ENCODE assay signal across 22 cellular contexts in the genomic region with DNA sequence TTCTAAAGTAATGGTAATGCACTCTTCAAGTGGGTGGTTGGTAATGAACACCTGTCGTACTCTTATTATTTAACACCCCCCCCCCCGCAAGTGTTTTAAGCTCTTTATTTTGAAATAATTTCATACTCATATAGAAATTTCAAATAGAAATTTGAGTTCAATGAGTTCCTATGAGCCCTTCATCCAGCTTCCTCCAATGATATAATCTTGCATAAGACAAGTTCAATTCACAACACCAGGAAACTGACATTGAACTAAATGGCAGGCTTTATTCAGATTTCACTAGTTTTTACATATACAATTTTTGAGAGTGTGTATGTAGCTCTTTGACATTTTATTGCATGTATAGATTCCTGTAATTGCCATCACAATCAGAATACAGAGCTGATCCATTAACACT. TPM values are rescaled to one million over a fixed set of nuclear protein-coding genes. Genes with fewer than 3 reads are reported as not detected.
"Had no signal": no experiment of that assay in that cellular context is flagged by ENCODE, and none has a peak within 500 bp of the region (broad histone marks: within the 10 kb centered on the region; RNA-seq: fewer than 3 reads in every experiment).

No MANE protein-coding gene starts in this region.

- H3K36me3 Mint-ChIP-seq: mesothelial cell of epicardium; naive B cell; naive thymus-derived CD8-positive, alpha-beta T cell had no signal

- H3K4me3 Mint-ChIP-seq: dendritic cell treated with granulocyte-macrophage colony-stimulating factor and Interleukin-4, amounts not matched to agents 40 ng/mL and 50 ng/mL, for 4 days; effector memory CD8-positive, alpha-beta T cell; endodermal cell; mesothelial cell of epicardium; naive thymus-derived CD8-positive, alpha-beta T cell had no signal

- ATAC-seq: effector memory CD8-positive, alpha-beta T cell; gastrocnemius medialis; heart right ventricle; left cardiac atrium; left lung; left ventricle myocardium superior; lower lobe of right lung; mucosa of descending colon; naive thymus-derived CD8-positive, alpha-beta T cell had no signal

- H3K4me1 Mint-ChIP-seq: naive B cell had no signal

- DNase-seq: colonic mucosa; cortex of kidney; effector CD8-positive, alpha-beta T cell; effector memory CD8-positive, alpha-beta T cell; endodermal cell; foreskin melanocyte; gastrocnemius medialis; glutamatergic neuron; head of caudate nucleus; heart right ventricle; hippocampal formation; left cardiac atrium; left lung; left ventricle myocardium superior; lower lobe of right lung; mesenchymal stem cell; mucosa of descending colon; naive B cell; naive thymus-derived CD8-positive, alpha-beta T cell had no signal

- H3K27ac Mint-ChIP-seq: dendritic cell treated with granulocyte-macrophage colony-stimulating factor and Interleukin-4, amounts not matched to agents 40 ng/mL and 50 ng/mL, for 4 days; endodermal cell; mesothelial cell of epicardium; naive thymus-derived CD8-positive, alpha-beta T cell had no signal

- H3K4me1 ChIP-seq: colonic mucosa, gastrocnemius medialis, lower lobe of right lung had no signal

- H3K27ac ChIP-seq: colonic mucosa, esophagus muscularis mucosa, gastrocnemius medialis, heart right ventricle, left lung, lower lobe of right lung had no signal

- H3K27me3 ChIP-seq: colonic mucosa, esophagus muscularis mucosa, gastrocnemius medialis, left lung had no signal

- H3K9me3 ChIP-seq: colonic mucosa, esophagus muscularis mucosa, gastrocnemius medialis, left lung, lower lobe of right lung had no signal

RNA-seq across cellular contexts. Expression of a gene that starts 30.9 kb away (rescaled TPM):
- total RNA-seq: naive thymus-derived CD8-positive, alpha-beta T cell had no signal
